In genomic region chr11:111930472-111930871, GRCh38 we compare ENCODE assay signal across 30 cellular contexts. TPM values are rescaled to one million over a fixed set of nuclear protein-coding genes. Genes with fewer than 3 reads are reported as not detected.
"Had no signal": no experiment of that assay in that cellular context is flagged by ENCODE, and none has a peak within 500 bp of the region (broad histone marks: within the 10 kb centered on the region; RNA-seq: fewer than 3 reads in every experiment).

No MANE protein-coding gene starts in this region.

- H3K27me3 ChIP-seq: ascending aorta, breast epithelium, cardiac muscle cell, colonic mucosa had no signal

- ATAC-seq: activated CD8-positive, alpha-beta T cell treated with anti-CD3 and anti-CD28 coated beads for 36 hours; activated naive CD8-positive, alpha-beta T cell treated with anti-CD3 and anti-CD28 coated beads, Interleukin-2, amount 50 U/mL, for 24 hours; activated T-cell treated with anti-CD3 and anti-CD28 coated beads, Interleukin-2, amount 50 U/mL, for 4 hours; activated T-helper 17 cell treated with anti-CD3 and anti-CD28 coated beads, Interleukin-2, amount 50 U/mL, for 72 hours; esophagus mucosa; WTC11 had no signal

- H3K36me3 Mint-ChIP-seq: activated naive CD4-positive, alpha-beta T cell treated with anti-CD3 and anti-CD28 coated beads, Interleukin-2, amount 50 U/mL, for 24 hours; activated naive CD8-positive, alpha-beta T cell treated with anti-CD3 and anti-CD28 coated beads for 36 hours; brain; WTC11 had no signal

- H3K4me3 ChIP-seq: ascending aorta, breast epithelium, cardiac muscle cell, colonic mucosa had no signal

- H3K27me3 Mint-ChIP-seq: activated CD4-positive, alpha-beta T cell treated with anti-CD3 and anti-CD28 coated beads, Interleukin-2, amount 10 ng/mL, durations not matched to agents 7 days and 5 days; activated CD8-positive, alpha-beta T cell treated with anti-CD3 and anti-CD28 coated beads for 36 hours; activated naive CD4-positive, alpha-beta T cell treated with anti-CD3 and anti-CD28 coated beads, Interleukin-2, amount 50 U/mL, for 24 hours; activated naive CD8-positive, alpha-beta T cell treated with anti-CD3 and anti-CD28 coated beads for 36 hours; activated naive CD8-positive, alpha-beta T cell treated with anti-CD3 and anti-CD28 coated beads, Interleukin-2, amount 50 U/mL, for 24 hours; activated T-helper 17 cell treated with anti-CD3 and anti-CD28 coated beads, Interleukin-2, amount 50 U/mL, for 72 hours had no signal

- H3K27ac ChIP-seq: ascending aorta, breast epithelium, cardiac muscle cell, colonic mucosa had no signal

- FAIRE-seq: frontal cortex had no signal

- H3K27ac Mint-ChIP-seq: activated CD4-positive, alpha-beta T cell treated with anti-CD3 and anti-CD28 coated beads, Interleukin-2, amount 10 ng/mL, durations not matched to agents 7 days and 5 days; activated CD8-positive, alpha-beta T cell treated with anti-CD3 and anti-CD28 coated beads for 36 hours; activated naive CD4-positive, alpha-beta T cell treated with anti-CD3 and anti-CD28 coated beads, Interleukin-2, amount 50 U/mL, for 24 hours; activated naive CD8-positive, alpha-beta T cell treated with anti-CD3 and anti-CD28 coated beads for 36 hours; activated naive CD8-positive, alpha-beta T cell treated with anti-CD3 and anti-CD28 coated beads, Interleukin-2, amount 50 U/mL, for 24 hours; activated T-helper 17 cell treated with anti-CD3 and anti-CD28 coated beads, Interleukin-2, amount 50 U/mL, for 72 hours; WTC11 had no signal

- H3K9me3 ChIP-seq: ascending aorta, breast epithelium, colonic mucosa had no signal

- H3K4me3 Mint-ChIP-seq: activated CD4-positive, alpha-beta T cell treated with anti-CD3 and anti-CD28 coated beads, Interleukin-2, amount 10 ng/mL, durations not matched to agents 7 days and 5 days; activated CD8-positive, alpha-beta T cell treated with anti-CD3 and anti-CD28 coated beads for 36 hours; activated naive CD4-positive, alpha-beta T cell treated with anti-CD3 and anti-CD28 coated beads, Interleukin-2, amount 50 U/mL, for 24 hours; activated naive CD8-positive, alpha-beta T cell treated with anti-CD3 and anti-CD28 coated beads for 36 hours; activated naive CD8-positive, alpha-beta T cell treated with anti-CD3 and anti-CD28 coated beads, Interleukin-2, amount 50 U/mL, for 24 hours; activated T-cell treated with anti-CD3 and anti-CD28 coated beads, Interleukin-2, amount 50 U/mL, for 4 hours; activated T-helper 17 cell treated with anti-CD3 and anti-CD28 coated beads, Interleukin-2, amount 50 U/mL, for 72 hours; WTC11 had no signal

- H3K9me3 Mint-ChIP-seq: activated CD4-positive, alpha-beta T cell treated with anti-CD3 and anti-CD28 coated beads, Interleukin-2, amount 10 ng/mL, durations not matched to agents 7 days and 5 days; activated CD8-positive, alpha-beta T cell treated with anti-CD3 and anti-CD28 coated beads for 36 hours; activated naive CD4-positive, alpha-beta T cell treated with anti-CD3 and anti-CD28 coated beads, Interleukin-2, amount 50 U/mL, for 24 hours; activated naive CD8-positive, alpha-beta T cell treated with anti-CD3 and anti-CD28 coated beads for 36 hours; activated naive CD8-positive, alpha-beta T cell treated with anti-CD3 and anti-CD28 coated beads, Interleukin-2, amount 50 U/mL, for 24 hours; activated T-cell treated with anti-CD3 and anti-CD28 coated beads, Interleukin-2, amount 50 U/mL, for 4 hours; activated T-helper 17 cell treated with anti-CD3 and anti-CD28 coated beads, Interleukin-2, amount 50 U/mL, for 72 hours; brain; WTC11 had no signal

- H3K36me3 ChIP-seq: ascending aorta, breast epithelium, cardiac muscle cell, colonic mucosa had no signal

- DNase-seq: activated CD4-positive, alpha-beta T cell treated with anti-CD3 and anti-CD28 coated beads for 1 hour; activated CD4-positive, alpha-beta T cell treated with anti-CD3 and anti-CD28 coated beads for 4 hours; activated CD4-positive, alpha-beta T cell treated with anti-CD3 and anti-CD28 coated beads, Interleukin-2, amount 10 ng/mL, durations not matched to agents 7 days and 5 days; activated CD4-positive, alpha-beta T cell treated with anti-CD3 and anti-CD28 coated beads, Interleukin-2, amount 50 U/mL, for 48 hours; activated CD8-positive, alpha-beta memory T cell treated with anti-CD3 and anti-CD28 coated beads for 24 hours; activated CD8-positive, alpha-beta T cell treated with anti-CD3 and anti-CD28 coated beads for 36 hours; activated effector memory CD4-positive, alpha-beta T cell treated with Interleukin-2 at 50 U/mL for 16 hours; activated gamma-delta T cell treated with Interleukin-2 at 50 U/mL for 16 hours; activated naive CD4-positive, alpha-beta T cell treated with Interleukin-2 at 50 U/mL for 16 hours; activated naive CD8-positive, alpha-beta T cell treated with anti-CD3 and anti-CD28 coated beads for 36 hours; activated naive CD8-positive, alpha-beta T cell treated with anti-CD3 and anti-CD28 coated beads, Interleukin-2, amount 50 U/mL, for 24 hours; activated T-cell treated with anti-CD3 and anti-CD28 coated beads, Interleukin-2, amount 50 U/mL, for 4 hours; central memory CD4-positive, alpha-beta T cell; cerebellar nuclear complex; colonic mucosa; effector CD8-positive, alpha-beta T cell; foreskin fibroblast; T-helper 2 cell had no signal

RNA-seq across cellular contexts. Expression of gene C11orf52, which starts 11.8 kb away (rescaled TPM):
- total RNA-seq: activated CD8-positive, alpha-beta T cell treated with anti-CD3 and anti-CD28 coated beads for 36 hours; activated naive CD8-positive, alpha-beta T cell treated with anti-CD3 and anti-CD28 coated beads for 36 hours; activated T-cell treated with anti-CD3 and anti-CD28 coated beads, Interleukin-2, amount 50 U/mL, for 4 hours; activated T-helper 17 cell treated with anti-CD3 and anti-CD28 coated beads, Interleukin-2, amount 50 U/mL, for 72 hours; ascending aorta; frontal cortex; T-helper 1 cell treated with Interleukin-12 subunit alpha and Interleukin-12 subunit beta and Interleukin-4 antibody, amounts not matched to agents 30 ng/mL and 1 ng/mL, for 36 hours had no signal

RNA-seq across cellular contexts. Expression of gene HSPB2, which starts 17.9 kb away (rescaled TPM):
- total RNA-seq: activated CD4-positive, alpha-beta T cell treated with anti-CD3 and anti-CD28 coated beads, Interleukin-2, amount 10 ng/mL, durations not matched to agents 7 days and 5 days; activated CD8-positive, alpha-beta T cell treated with anti-CD3 and anti-CD28 coated beads for 36 hours; activated naive CD8-positive, alpha-beta T cell treated with anti-CD3 and anti-CD28 coated beads for 36 hours; activated T-cell treated with anti-CD3 and anti-CD28 coated beads, Interleukin-2, amount 50 U/mL, for 4 hours; ascending aorta; dermis microvascular lymphatic vessel endothelial cell; epithelial cell of proximal tubule; T-helper 1 cell treated with Interleukin-12 subunit alpha and Interleukin-12 subunit beta and Interleukin-4 antibody, amounts not matched to agents 30 ng/mL and 1 ng/mL, for 36 hours had no signal

RNA-seq across cellular contexts. Expression of gene CRYAB, which starts 18.9 kb away (rescaled TPM):
- total RNA-seq: activated CD4-positive, alpha-beta T cell treated with anti-CD3 and anti-CD28 coated beads, Interleukin-2, amount 10 ng/mL, durations not matched to agents 7 days and 5 days; activated CD8-positive, alpha-beta T cell treated with anti-CD3 and anti-CD28 coated beads for 36 hours; activated naive CD8-positive, alpha-beta T cell treated with anti-CD3 and anti-CD28 coated beads for 36 hours; activated T-helper 17 cell treated with anti-CD3 and anti-CD28 coated beads, Interleukin-2, amount 50 U/mL, for 72 hours had no signal

RNA-seq across cellular contexts. Expression of gene CFAP68, which starts 51.1 kb away (rescaled TPM):
- total RNA-seq: ascending aorta had no signal
